ENCODE assay signal across 9 cellular contexts in genomic region chr11:44595964-44596381, GRCh38. TPM values are rescaled to one million over a fixed set of nuclear protein-coding genes. Genes with fewer than 3 reads are reported as not detected.
DNase-seq lines count a peak whose midpoint lies in the region; ATAC-seq and TF ChIP-seq lines count a peak whose summit lies in the region.
"Had no signal": no experiment of that assay in that cellular context is flagged by ENCODE, and none has a peak within 500 bp of the region (broad histone marks: within the 10 kb centered on the region; RNA-seq: fewer than 3 reads in every experiment).

No MANE protein-coding gene starts in this region.

- peak overlapping the region; percentile 81 to 85 for H3K27ac ChIP-seq in ascending aorta
- H3K27ac ChIP-seq in lower lobe of right lung: peak overlapping the region; percentile 72
- H3K27ac ChIP-seq in suprapubic skin: peak overlapping the region; percentile 52

- H3K4me1 ChIP-seq in ascending aorta (peaks cover 26 to 51% of the 10 kb centered on the region in 2 donors), lower lobe of right lung (peaks cover 69% of the 10 kb centered on the region), suprapubic skin (peaks cover 40% of the 10 kb centered on the region)

- no peak for TF ChIP-seq EP300 in suprapubic skin (IDR thresholded peaks at IDR 0.05)

- no peak overlapping the region for H3K4me3 ChIP-seq in ascending aorta
- no peak overlapping the region for H3K4me3 ChIP-seq in lower lobe of right lung
- H3K4me3 ChIP-seq in suprapubic skin: no peak overlapping the region

- peak; percentile 24 to 36 for ATAC-seq in lower lobe of right lung

- peak; percentile 6 for DNase-seq in NCI-H2029 (lab: John Stamatoyannopoulos, UW)
- no peak for DNase-seq in NCI-H2029 treated with DMSO at 0.1 percent for 48 hours (lab: John Stamatoyannopoulos, UW)
- DNase-seq in ascending aorta (ENCODE audit: low spot score in 2 of 2): peak in 1 of 2 donors; percentile 88
- DNase-seq in lower lobe of right lung: no peak
- DNase-seq in suprapubic skin (ENCODE audit: low spot score in 2 of 2): no peak
- no peak for DNase-seq in SIG-M5 (lab: John Stamatoyannopoulos, UW)
- DNase-seq in HuH-7.5 (ENCODE audit: low spot score): no peak
- no peak for DNase-seq in effector CD4-positive, alpha-beta T cell
- DNase-seq: kidney glomerular epithelial cell had no signal

- H3K36me3 ChIP-seq in ascending aorta (no peaks in the 10 kb centered on the region), lower lobe of right lung (peaks cover 12% of the 10 kb centered on the region), suprapubic skin (peaks cover 10% of the 10 kb centered on the region)

- no peaks in the 10 kb centered on the region for H3K9me3 ChIP-seq in ascending aorta
- H3K9me3 ChIP-seq in lower lobe of right lung: no peaks in the 10 kb centered on the region
- no peaks in the 10 kb centered on the region for H3K9me3 ChIP-seq in suprapubic skin

- no peaks in the 10 kb centered on the region for H3K27me3 ChIP-seq in ascending aorta
- H3K27me3 ChIP-seq in lower lobe of right lung (ENCODE audit: low read depth): no peaks in the 10 kb centered on the region
- H3K27me3 ChIP-seq in suprapubic skin: no peaks in the 10 kb centered on the region

- intact Hi-C loops in ascending aorta (cut with DNase I): no loop called here
- intact Hi-C loops in lower lobe of right lung (cut with DNase I): no loop called here

- TF ChIP-seq POLR2A in suprapubic skin (IDR thresholded peaks at IDR 0.05): no peak

- TF ChIP-seq CTCF in ascending aorta (IDR thresholded peaks at IDR 0.05) (no peak), lower lobe of right lung (IDR thresholded peaks at IDR 0.05) (no peak), suprapubic skin (IDR thresholded peaks at IDR 0.05) (no peak)

- WGBS in suprapubic skin: 20% methylated on average over 10 of the region's 10 CpGs

RNA-seq across cellular contexts. Expression of gene CD82, which starts 30.5 kb away (rescaled TPM):
- total RNA-seq in ascending aorta (28.3 TPM), lower lobe of right lung (129 TPM), suprapubic skin (100 to 1,000 TPM in 3 of 4 donors, 10 to 100 TPM in 1; 77.6 to 155 (median 118) TPM)
